Comparison of ENCODE assay signal across 1 cellular context in the genomic region with DNA sequence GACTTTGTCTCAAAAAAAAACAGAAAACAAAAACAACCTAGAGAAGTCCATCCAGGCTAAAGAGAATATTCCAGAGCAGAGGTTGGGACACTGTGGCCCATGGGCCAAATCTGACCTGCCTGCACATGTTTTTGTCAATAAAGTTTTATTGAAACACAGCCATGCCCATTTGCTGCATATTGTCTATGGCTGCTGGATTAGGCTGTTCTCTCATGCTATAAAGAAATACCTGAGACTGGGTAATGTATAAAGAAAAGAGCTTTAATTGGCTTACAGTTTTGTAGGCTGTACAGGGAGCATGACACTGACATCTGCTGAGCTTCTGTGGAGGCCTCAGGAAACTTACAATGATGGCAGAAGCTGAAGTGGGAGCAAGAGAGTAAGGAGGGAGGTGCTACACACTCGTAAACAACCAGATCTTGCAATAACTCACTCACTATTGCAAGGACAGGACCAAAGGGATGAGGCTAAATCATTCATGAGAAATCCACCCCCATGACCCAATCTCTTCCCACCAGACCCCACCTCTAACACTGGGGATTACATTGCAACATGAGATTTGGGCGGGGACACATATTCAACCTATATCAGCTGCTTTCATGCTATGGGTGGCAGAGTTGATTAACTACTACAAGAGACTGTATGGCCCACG.
TF ChIP-seq lines count a peak whose summit lies in the region.
"Not testable (repeated sequence)": the region's sequence is repeated elsewhere in the genome, so short reads cannot be mapped to it uniquely, and the experiment has no call there.

No MANE protein-coding gene starts in this region.

TF ChIP-seq in K562, 482 proteins besides CTCF, POLR2A, EP300 and RAD21 (continued from another document and continues in another):
- TF ChIP-seq ZBTB40 (IDR thresholded peaks at IDR 0.05) (peak; percentile 100), ZBTB40 (CRISPR knock-in tag; IDR thresholded peaks at IDR 0.05) (peak; percentile 99), RCOR1 (IDR thresholded peaks at IDR 0.05; ENCODE audit: borderline replicate concordance in 1 of 2, low read depth in 2 of 2, low read length in 2 of 2) (peak in 1 of 2 experiments; percentile 56; a peak in 1 of 4 replicates), AFF1 (IDR thresholded peaks at IDR 0.05; ENCODE audit: low read depth in 1 of 2, partially characterized antibody in 2 of 2) (peak; percentile 41 to 66), MEIS2 (IDR thresholded peaks at IDR 0.05; ENCODE audit: partially characterized antibody) (peak; percentile 96), ZNF311 (CRISPR knock-in tag; IDR thresholded peaks at IDR 0.05) (0 out of 2 replicates have a peak, but pooled peaks have one; percentile 47), MTA3 (IDR thresholded peaks at IDR 0.05; ENCODE audit: borderline replicate concordance) (0 out of 2 replicates have a peak, but pooled peaks have one; percentile 41), DACH1 (IDR thresholded peaks at IDR 0.05; ENCODE audit: partially characterized antibody) (peak; percentile 28), IRF9 (tag; IDR thresholded peaks at IDR 0.05) (peak; percentile 77; the same call in 1 of the 2 replicates), CEBPB (tag; IDR thresholded peaks at IDR 0.05) (peak; percentile 91), TAF9B (IDR thresholded peaks at IDR 0.05; ENCODE audit: partially characterized antibody) (peak; percentile 37), GATAD2B (IDR thresholded peaks at IDR 0.05; ENCODE audit: borderline replicate concordance) (0 out of 2 replicates have a peak, but pooled peaks have one; percentile 29), ZNF584 (CRISPR knock-in tag; IDR thresholded peaks at IDR 0.05; ENCODE audit: low read depth) (0 out of 2 replicates have a peak, but pooled peaks have one; percentile 21), MNT (conservative IDR thresholded peaks at IDR 0.05) (peak; percentile 47 to 59; a peak in 2 of 4 replicates), NR2C1 (IDR thresholded peaks at IDR 0.05) (0 out of 2 replicates have a peak, but pooled peaks have one; percentile 13), CXXC5 (CRISPR knock-in tag; IDR thresholded peaks at IDR 0.05) (peak; percentile 30; the same call in 1 of the 2 replicates), CTBP1 (IDR thresholded peaks at IDR 0.05; ENCODE audit: borderline replicate concordance) (0 out of 2 replicates have a peak, but pooled peaks have one; percentile 8), HDAC1 (IDR thresholded peaks at IDR 0.05) (peak in 1 of 2 experiments; percentile 90; a peak in 2 of 4 replicates), ARID1B (IDR thresholded peaks at IDR 0.05) (peak; percentile 96), POLR2AphosphoS5 (IDR thresholded peaks at IDR 0.05; ENCODE audit: control insufficient read depth, insufficient read depth, low read depth, low read length) (peak; percentile 27; the same call in 1 of the 2 replicates), ATF7 (IDR thresholded peaks at IDR 0.05) (peak; percentile 74), CC2D1A (IDR thresholded peaks at IDR 0.05) (peak; percentile 91; the same call in 1 of the 2 replicates), SMARCE1 (IDR thresholded peaks at IDR 0.05) (peak; percentile 66), MAFG (tag; conservative IDR thresholded peaks at IDR 0.05) (0 out of 2 replicates have a peak, but pooled peaks have one; percentile 8), TCF3 (CRISPR knock-in tag; IDR thresholded peaks at IDR 0.05) (peak; percentile 84), FOXK2 (conservative IDR thresholded peaks at IDR 0.05 in 1 of 2, IDR thresholded peaks at IDR 0.05 in 1 of 2; ENCODE audit: low read depth in 2 of 2) (peak; percentile 87 to 95), KLF1 (tag; IDR thresholded peaks at IDR 0.05) (peak; percentile 59; the same call in 1 of the 2 replicates)
- TF ChIP-seq, protein P1, sequence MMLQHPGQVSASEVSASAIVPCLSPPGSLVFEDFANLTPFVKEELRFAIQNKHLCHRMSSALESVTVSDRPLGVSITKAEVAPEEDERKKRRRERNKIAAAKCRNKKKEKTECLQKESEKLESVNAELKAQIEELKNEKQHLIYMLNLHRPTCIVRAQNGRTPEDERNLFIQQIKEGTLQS (IDR thresholded peaks at IDR 0.05): peak; percentile 90
- TF ChIP-seq, protein P1 (CRISPR knock-in tag; conservative IDR thresholded peaks at IDR 0.05): not testable (repeated sequence)
- TF ChIP-seq NR2C1 (tag; IDR thresholded peaks at IDR 0.05): not testable (repeated sequence)
